28 cellular contexts compared by ENCODE assay signal in the genomic region with DNA sequence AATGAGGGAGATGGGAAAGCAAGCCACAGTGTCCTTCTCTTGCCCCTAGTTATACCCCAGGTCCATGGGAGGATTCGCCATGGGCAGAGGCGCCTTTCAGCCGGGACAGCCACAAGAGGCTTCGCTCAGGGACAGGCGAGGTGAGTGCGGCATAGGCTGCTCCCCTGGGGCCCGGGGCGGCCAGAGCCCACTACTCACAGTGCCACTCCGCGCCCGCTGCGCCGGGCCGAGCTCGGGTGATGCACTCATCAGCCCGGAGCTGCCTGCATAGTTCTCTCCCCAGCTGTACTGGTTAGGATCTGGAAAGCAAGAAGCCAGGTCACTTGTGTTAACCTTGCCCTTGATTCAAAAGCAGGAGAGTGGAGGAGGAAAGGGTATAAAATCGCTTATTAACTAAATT. TPM values are rescaled to one million over a fixed set of nuclear protein-coding genes. Genes with fewer than 3 reads are reported as not detected.
"Had no signal": no experiment of that assay in that cellular context is flagged by ENCODE, and none has a peak within 500 bp of the region (broad histone marks: within the 10 kb centered on the region; RNA-seq: fewer than 3 reads in every experiment).

No MANE protein-coding gene starts in this region.

- DNase-seq: natural killer cell; occipital lobe; ovary; psoas muscle; right cardiac atrium; right lobe of liver; sigmoid colon; small intestine; stimulated activated CD4-positive, alpha-beta T cell treated with anti-CD3 and anti-CD28 coated beads, Interleukin-15, amount 100 ng/mL, for 24 hours; stimulated activated CD4-positive, alpha-beta T cell treated with anti-CD3 and anti-CD28 coated beads, Interleukin-2, amount 100 ng/mL, for 24 hours; stimulated activated CD4-positive, alpha-beta T cell treated with anti-CD3 and anti-CD28 coated beads, Interleukin-2, amount 100 ng/mL, for 48 hours; stimulated activated CD4-positive, alpha-beta T cell treated with anti-CD3 and anti-CD28 coated beads, Interleukin-4, amount 100 ng/mL, for 24 hours; stimulated activated naive CD4-positive, alpha-beta T cell; stimulated activated naive CD8-positive, alpha-beta T cell treated with anti-CD3 and anti-CD28 coated beads, Interleukin-15, amount 100 ng/mL, for 72 hours; stimulated activated naive CD8-positive, alpha-beta T cell treated with anti-CD3 and anti-CD28 coated beads, Interleukin-15, Interleukin-2, amounts not matched to agents 100 U/mL and 50 U/mL, for 24 hours; substantia nigra; thyroid gland; trophoblast cell had no signal

- H3K36me3 ChIP-seq: neural progenitor cell, ovary had no signal

- H3K27me3 ChIP-seq: neural progenitor cell, ovary, right lobe of liver, sigmoid colon, suprapubic skin, thyroid gland, tibial nerve, upper lobe of left lung, vagina had no signal

- H3K9ac ChIP-seq: neural progenitor cell, parathyroid adenoma had no signal

- H3K4me3 ChIP-seq: neural progenitor cell, ovary, psoas muscle, right lobe of liver, sigmoid colon, suprapubic skin, thoracic aorta, thyroid gland, tibial nerve, upper lobe of left lung, vagina had no signal

- H3K4me1 ChIP-seq: neural progenitor cell, parathyroid adenoma, thyroid gland, tibial nerve, vagina had no signal

- H3K9me3 ChIP-seq: ovary, psoas muscle, right lobe of liver, sigmoid colon, suprapubic skin, thoracic aorta, thyroid gland, tibial nerve, upper lobe of left lung, vagina had no signal

- H3K4me2 ChIP-seq: neural progenitor cell had no signal

- H3K27ac ChIP-seq: neural progenitor cell, ovary, parathyroid adenoma, psoas muscle, right lobe of liver, sigmoid colon, suprapubic skin, thoracic aorta, thyroid gland, tibial nerve, upper lobe of left lung, vagina had no signal

RNA-seq across cellular contexts. Expression of a gene that starts 12.1 kb away (rescaled TPM):
- total RNA-seq: natural killer cell, osteoblast, renal cortical epithelial cell, thyroid gland, vagina had no signal

RNA-seq across cellular contexts. Expression of a gene that starts 41.9 kb away (rescaled TPM):
- total RNA-seq: progenitor cell of endocrine pancreas had no signal
